ENCODE assay signal across 8 cellular contexts in genomic region chr17:17206149-17206912, GRCh38. TPM values are rescaled to one million over a fixed set of nuclear protein-coding genes. Genes with fewer than 3 reads are reported as not detected.
DNase-seq lines count a peak whose midpoint lies in the region; ATAC-seq, FAIRE-seq and TF ChIP-seq lines count a peak whose summit lies in the region.

Gene PLD6, minus strand, starts transcription at chr17:17206333. Its CDS starts 47 bp downstream, at chr17:17206286.

- H3K79me2 ChIP-seq in PC-9 (ENCODE audit: low read depth) = peaks cover 26% of the 10 kb centered on the region

- 21% methylated on average over 35 of the region's 77 CpGs for WGBS in esophagus muscularis mucosa
- WGBS in pancreas, 2 donors = 4 to 10% methylated on average over 56 to 77 of the region's 77 CpGs
- WGBS in tibial nerve, 2 donors = 40 to 52% methylated on average over 18 to 23 of the region's 77 CpGs

- peak; percentile 67 for DNase-seq in Ammon's horn (ENCODE audit: low spot score)
- DNase-seq in GM19240 (ENCODE audit: insufficient read length, low spot score) = peak; percentile 76
- DNase-seq in PC-9 = peak; percentile 61 to 91
- DNase-seq in activated T-cell treated with anti-CD3 and anti-CD28 coated beads for 4 hours = peak; percentile 87
- peak; percentile 93 for DNase-seq in esophagus muscularis mucosa (ENCODE audit: extremely low spot score)
- peak; percentile 88 to 99 (median 96) for DNase-seq in pancreas
- DNase-seq in tibial nerve (ENCODE audit: low spot score in 2 of 2) = peak; percentile 73 to 79

- no peak within 1 kb of the TSS for H3K9ac ChIP-seq in HUES6 (ENCODE audit: low read length)

- H3K4me1 ChIP-seq in HUES6 (ENCODE audit: control insufficient read depth, insufficient read depth, low read length) (no peaks in the 10 kb centered on the region), PC-9 (replicated peaks; ENCODE audit: insufficient read depth) (peaks cover 14% of the 10 kb centered on the region), esophagus muscularis mucosa (peaks cover 49 to 64% (median 62%) of the 10 kb centered on the region in 4 donors), pancreas (peaks cover 0 to 13% (median 11%) of the 10 kb centered on the region in 3 donors), tibial nerve (peaks cover 0 to 59% (median 28%) of the 10 kb centered on the region in 4 donors)

- H3K4me2 ChIP-seq in PC-9 = peak within 1 kb of the TSS; percentile 100

- H3K27ac ChIP-seq in HUES6 (ENCODE audit: low read depth, low read length) (no peak within 1 kb of the TSS), PC-9 (peak within 1 kb of the TSS; percentile 8), esophagus muscularis mucosa (replicated peaks in 1 of 4) (peak within 1 kb of the TSS; percentile 92 to 96 (median 94)), pancreas (peak within 1 kb of the TSS; percentile 78 to 89 (median 85)), tibial nerve (peak within 1 kb of the TSS; percentile 76 to 96 (median 92))

- POLR2A ChIA-PET in PC-9 (lab: Charles Lee; ENCODE audit: unreplicated experiment) = interaction anchor here (0.6 to 0.7 kb wide), 2 partner anchors 67 to 300 kb away, joined by 3 to 12 read pairs; no protein-coding TSS in a partner anchor

- TF ChIP-seq EP300 in esophagus muscularis mucosa (IDR thresholded peaks at IDR 0.05) (no peak), tibial nerve (IDR thresholded peaks at IDR 0.05) (peak; percentile 10 to 53)

- peaks cover 1% of the 10 kb centered on the region; the same call in 1 of the 2 replicates for H3K36me3 ChIP-seq in HUES6 (ENCODE audit: control insufficient read depth, insufficient read depth, low read length)
- peaks cover 5% of the 10 kb centered on the region; the same call in 1 of the 2 replicates for H3K36me3 ChIP-seq in PC-9 (ENCODE audit: low read depth)
- H3K36me3 ChIP-seq in esophagus muscularis mucosa = peaks cover 0 to 12% (median 7%) of the 10 kb centered on the region in 4 donors
- no peaks in the 10 kb centered on the region for H3K36me3 ChIP-seq in pancreas
- peaks cover 0 to 31% (median 0%) of the 10 kb centered on the region in 3 donors for H3K36me3 ChIP-seq in tibial nerve

- H3K27me3 ChIP-seq in HUES6 (ENCODE audit: control insufficient read depth, insufficient read depth, low read length) (no peaks in the 10 kb centered on the region), PC-9 (ENCODE audit: insufficient read depth, low read depth) (no peaks in the 10 kb centered on the region), esophagus muscularis mucosa (no peaks in the 10 kb centered on the region), pancreas (no peaks in the 10 kb centered on the region), tibial nerve (no peaks in the 10 kb centered on the region)

- intact Hi-C loops in PC-9 (cut with micrococcal nuclease; ENCODE audit: unreplicated experiment) (no loop called here), esophagus muscularis mucosa (cut with DNase I) (no loop called here), pancreas (cut with DNase I) (no loop called here)

- no peak for TF ChIP-seq CTCF in PC-9 (conservative IDR thresholded peaks at IDR 0.05)
- TF ChIP-seq CTCF in esophagus muscularis mucosa (IDR thresholded peaks at IDR 0.05) = no peak
- no peak for TF ChIP-seq CTCF in pancreas (IDR thresholded peaks at IDR 0.05)
- TF ChIP-seq CTCF in tibial nerve (IDR thresholded peaks at IDR 0.05) = peak in 2 of 5 experiments; percentile 24 to 31

- no peaks in the 10 kb centered on the region for H3K9me2 ChIP-seq in PC-9 (ENCODE audit: insufficient read depth)

- CTCF ChIA-PET in PC-9 (lab: Charles Lee) = no interaction called here

- H3K9me3 ChIP-seq in HUES6 (ENCODE audit: control insufficient read depth, insufficient read depth, low read depth, low read length) = 0 out of 2 replicates have a peak, but pooled peaks cover 4% of the 10 kb centered on the region
- no peaks in the 10 kb centered on the region for H3K9me3 ChIP-seq in PC-9 (ENCODE audit: insufficient read depth, low read depth)
- H3K9me3 ChIP-seq in esophagus muscularis mucosa = no peaks in the 10 kb centered on the region
- H3K9me3 ChIP-seq in pancreas = no peaks in the 10 kb centered on the region
- no peaks in the 10 kb centered on the region for H3K9me3 ChIP-seq in tibial nerve

- BruUV-seq in PC-9 (replicated peaks; lab: Mats Ljungman, UMichigan) = no TSS peak

- H3K4me3 ChIP-seq in HUES6 (ENCODE audit: low read depth, low read length) = peak within 1 kb of the TSS; percentile 35; the same call in 1 of the 2 replicates
- peak within 1 kb of the TSS; percentile 91 for H3K4me3 ChIP-seq in PC-9
- peak within 1 kb of the TSS; percentile 62 to 69 (median 65) for H3K4me3 ChIP-seq in esophagus muscularis mucosa
- peak within 1 kb of the TSS; percentile 22 to 70 (median 52) for H3K4me3 ChIP-seq in pancreas
- peak within 1 kb of the TSS; percentile 47 to 69 (median 60) for H3K4me3 ChIP-seq in tibial nerve

- H3F3A ChIP-seq in PC-9 (ENCODE audit: insufficient read depth, low read depth) = peaks cover 41% of the 10 kb centered on the region

- H2AFZ ChIP-seq in PC-9 = peak within 1 kb of the TSS; percentile 98

- H4K20me1 ChIP-seq in PC-9 (ENCODE audit: insufficient read depth) = peaks cover 13% of the 10 kb centered on the region; the same call in 1 of the 2 replicates

- FAIRE-seq in pancreas (lab: Jason Lieb, UNC) = no peak

- TF ChIP-seq POLR2A in esophagus muscularis mucosa (IDR thresholded peaks at IDR 0.05; ENCODE audit: low read depth) (no peak), tibial nerve (IDR thresholded peaks at IDR 0.05) (peak in 1 of 2 donors; percentile 57)

- ATAC-seq in pancreas = peak; percentile 76 to 85 (median 80)

RNA-seq across cellular contexts. Expression of gene PLD6, which starts in this region (rescaled TPM):
- total RNA-seq in PC-9 (2021) (4.1 and 5.0 TPM in 2 replicates), esophagus muscularis mucosa (10 to 100 TPM in 1 of 4 donors, 1 to 10 TPM in 3; 3.1 to 13.7 (median 6.9) TPM), pancreas (1 to 10 TPM; 1.5 to 3.4 (median 2.3) TPM), tibial nerve (10 to 100 TPM in 1 of 4 donors, 1 to 10 TPM in 3; 6.0 to 11.1 (median 8.2) TPM)
- 1 to 10 TPM; 2.3 to 3.4 TPM for polyA plus RNA-seq in pancreas

Comparison
In these comparisons a context has a peak if more than half of its experiments do, and no peak if none do; other contexts are left out.
1. H3K4me3 ChIP-seq: peak in every context shown above with its lines; median percentile 91 in PC-9; 65 in esophagus muscularis mucosa; 60 in tibial nerve; 52 in pancreas; 35 in HUES6.